In the genomic region with DNA sequence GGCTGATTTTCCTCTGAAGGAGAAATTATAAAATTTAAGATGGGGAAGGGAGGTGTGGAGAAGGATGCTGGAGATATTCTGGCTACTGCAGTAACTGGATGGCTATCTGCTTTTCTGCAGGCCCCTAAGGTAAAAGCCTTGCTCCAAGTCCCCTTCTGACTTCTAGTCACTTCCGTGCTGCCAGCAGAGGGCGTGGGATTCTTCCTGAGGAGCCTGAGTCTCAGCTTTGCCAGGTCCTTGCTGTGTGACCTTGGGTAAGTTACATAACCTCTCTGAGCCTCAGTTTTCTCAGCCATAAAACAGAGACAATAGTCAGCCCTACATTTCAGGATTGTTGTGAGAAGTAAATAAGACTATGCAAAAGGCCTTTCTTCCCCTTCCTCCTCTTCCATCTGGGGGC, we compare ENCODE assay signal across 1 cellular context.
TF ChIP-seq lines count a peak whose summit lies in the region.

No MANE protein-coding gene starts in this region.

TF ChIP-seq in H1, 55 proteins besides CTCF, POLR2A, EP300 and RAD21:
- TF ChIP-seq SP1 (IDR thresholded peaks at IDR 0.05; ENCODE audit: low read depth, low read length) (0 out of 2 replicates have a peak, but pooled peaks have one; percentile 23), KDM1A (IDR thresholded peaks at IDR 0.05; ENCODE audit: borderline replicate concordance, low read length) (peak; percentile 98), HDAC2 (IDR thresholded peaks at IDR 0.05; ENCODE audit: borderline replicate concordance in 1 of 2, low read depth in 2 of 2, low read length in 2 of 2) (peak in 1 of 2 experiments; percentile 98; a peak in 1 of 4 replicates), ZNF274 (IDR thresholded peaks at IDR 0.05; ENCODE audit: borderline replicate concordance, extremely low read depth, low read length) (no peak), SP2 (IDR thresholded peaks at IDR 0.05; ENCODE audit: low read length) (no peak), CREB1 (IDR thresholded peaks at IDR 0.05) (no peak), RNF2 (IDR thresholded peaks at IDR 0.05; ENCODE audit: borderline replicate concordance, low read depth, low read length, missing control alignments, poor library complexity, severe bottlenecking) (no peak)
- TF ChIP-seq, protein P1, sequence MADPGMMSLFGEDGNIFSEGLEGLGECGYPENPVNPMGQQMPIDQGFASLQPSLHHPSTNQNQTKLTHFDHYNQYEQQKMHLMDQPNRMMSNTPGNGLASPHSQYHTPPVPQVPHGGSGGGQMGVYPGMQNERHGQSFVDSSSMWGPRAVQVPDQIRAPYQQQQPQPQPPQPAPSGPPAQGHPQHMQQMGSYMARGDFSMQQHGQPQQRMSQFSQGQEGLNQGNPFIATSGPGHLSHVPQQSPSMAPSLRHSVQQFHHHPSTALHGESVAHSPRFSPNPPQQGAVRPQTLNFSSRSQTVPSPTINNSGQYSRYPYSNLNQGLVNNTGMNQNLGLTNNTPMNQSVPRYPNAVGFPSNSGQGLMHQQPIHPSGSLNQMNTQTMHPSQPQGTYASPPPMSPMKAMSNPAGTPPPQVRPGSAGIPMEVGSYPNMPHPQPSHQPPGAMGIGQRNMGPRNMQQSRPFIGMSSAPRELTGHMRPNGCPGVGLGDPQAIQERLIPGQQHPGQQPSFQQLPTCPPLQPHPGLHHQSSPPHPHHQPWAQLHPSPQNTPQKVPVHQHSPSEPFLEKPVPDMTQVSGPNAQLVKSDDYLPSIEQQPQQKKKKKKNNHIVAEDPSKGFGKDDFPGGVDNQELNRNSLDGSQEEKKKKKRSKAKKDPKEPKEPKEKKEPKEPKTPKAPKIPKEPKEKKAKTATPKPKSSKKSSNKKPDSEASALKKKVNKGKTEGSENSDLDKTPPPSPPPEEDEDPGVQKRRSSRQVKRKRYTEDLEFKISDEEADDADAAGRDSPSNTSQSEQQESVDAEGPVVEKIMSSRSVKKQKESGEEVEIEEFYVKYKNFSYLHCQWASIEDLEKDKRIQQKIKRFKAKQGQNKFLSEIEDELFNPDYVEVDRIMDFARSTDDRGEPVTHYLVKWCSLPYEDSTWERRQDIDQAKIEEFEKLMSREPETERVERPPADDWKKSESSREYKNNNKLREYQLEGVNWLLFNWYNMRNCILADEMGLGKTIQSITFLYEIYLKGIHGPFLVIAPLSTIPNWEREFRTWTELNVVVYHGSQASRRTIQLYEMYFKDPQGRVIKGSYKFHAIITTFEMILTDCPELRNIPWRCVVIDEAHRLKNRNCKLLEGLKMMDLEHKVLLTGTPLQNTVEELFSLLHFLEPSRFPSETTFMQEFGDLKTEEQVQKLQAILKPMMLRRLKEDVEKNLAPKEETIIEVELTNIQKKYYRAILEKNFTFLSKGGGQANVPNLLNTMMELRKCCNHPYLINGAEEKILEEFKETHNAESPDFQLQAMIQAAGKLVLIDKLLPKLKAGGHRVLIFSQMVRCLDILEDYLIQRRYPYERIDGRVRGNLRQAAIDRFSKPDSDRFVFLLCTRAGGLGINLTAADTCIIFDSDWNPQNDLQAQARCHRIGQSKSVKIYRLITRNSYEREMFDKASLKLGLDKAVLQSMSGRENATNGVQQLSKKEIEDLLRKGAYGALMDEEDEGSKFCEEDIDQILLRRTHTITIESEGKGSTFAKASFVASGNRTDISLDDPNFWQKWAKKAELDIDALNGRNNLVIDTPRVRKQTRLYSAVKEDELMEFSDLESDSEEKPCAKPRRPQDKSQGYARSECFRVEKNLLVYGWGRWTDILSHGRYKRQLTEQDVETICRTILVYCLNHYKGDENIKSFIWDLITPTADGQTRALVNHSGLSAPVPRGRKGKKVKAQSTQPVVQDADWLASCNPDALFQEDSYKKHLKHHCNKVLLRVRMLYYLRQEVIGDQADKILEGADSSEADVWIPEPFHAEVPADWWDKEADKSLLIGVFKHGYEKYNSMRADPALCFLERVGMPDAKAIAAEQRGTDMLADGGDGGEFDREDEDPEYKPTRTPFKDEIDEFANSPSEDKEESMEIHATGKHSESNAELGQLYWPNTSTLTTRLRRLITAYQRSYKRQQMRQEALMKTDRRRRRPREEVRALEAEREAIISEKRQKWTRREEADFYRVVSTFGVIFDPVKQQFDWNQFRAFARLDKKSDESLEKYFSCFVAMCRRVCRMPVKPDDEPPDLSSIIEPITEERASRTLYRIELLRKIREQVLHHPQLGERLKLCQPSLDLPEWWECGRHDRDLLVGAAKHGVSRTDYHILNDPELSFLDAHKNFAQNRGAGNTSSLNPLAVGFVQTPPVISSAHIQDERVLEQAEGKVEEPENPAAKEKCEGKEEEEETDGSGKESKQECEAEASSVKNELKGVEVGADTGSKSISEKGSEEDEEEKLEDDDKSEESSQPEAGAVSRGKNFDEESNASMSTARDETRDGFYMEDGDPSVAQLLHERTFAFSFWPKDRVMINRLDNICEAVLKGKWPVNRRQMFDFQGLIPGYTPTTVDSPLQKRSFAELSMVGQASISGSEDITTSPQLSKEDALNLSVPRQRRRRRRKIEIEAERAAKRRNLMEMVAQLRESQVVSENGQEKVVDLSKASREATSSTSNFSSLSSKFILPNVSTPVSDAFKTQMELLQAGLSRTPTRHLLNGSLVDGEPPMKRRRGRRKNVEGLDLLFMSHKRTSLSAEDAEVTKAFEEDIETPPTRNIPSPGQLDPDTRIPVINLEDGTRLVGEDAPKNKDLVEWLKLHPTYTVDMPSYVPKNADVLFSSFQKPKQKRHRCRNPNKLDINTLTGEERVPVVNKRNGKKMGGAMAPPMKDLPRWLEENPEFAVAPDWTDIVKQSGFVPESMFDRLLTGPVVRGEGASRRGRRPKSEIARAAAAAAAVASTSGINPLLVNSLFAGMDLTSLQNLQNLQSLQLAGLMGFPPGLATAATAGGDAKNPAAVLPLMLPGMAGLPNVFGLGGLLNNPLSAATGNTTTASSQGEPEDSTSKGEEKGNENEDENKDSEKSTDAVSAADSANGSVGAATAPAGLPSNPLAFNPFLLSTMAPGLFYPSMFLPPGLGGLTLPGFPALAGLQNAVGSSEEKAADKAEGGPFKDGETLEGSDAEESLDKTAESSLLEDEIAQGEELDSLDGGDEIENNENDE (IDR thresholded peaks at IDR 0.05; ENCODE audit: insufficient replicate concordance, low read length), result no peak
TF ChIP-seq in H1: peak in this region for 3.
